16 cellular contexts compared by ENCODE assay signal in the genomic region with DNA sequence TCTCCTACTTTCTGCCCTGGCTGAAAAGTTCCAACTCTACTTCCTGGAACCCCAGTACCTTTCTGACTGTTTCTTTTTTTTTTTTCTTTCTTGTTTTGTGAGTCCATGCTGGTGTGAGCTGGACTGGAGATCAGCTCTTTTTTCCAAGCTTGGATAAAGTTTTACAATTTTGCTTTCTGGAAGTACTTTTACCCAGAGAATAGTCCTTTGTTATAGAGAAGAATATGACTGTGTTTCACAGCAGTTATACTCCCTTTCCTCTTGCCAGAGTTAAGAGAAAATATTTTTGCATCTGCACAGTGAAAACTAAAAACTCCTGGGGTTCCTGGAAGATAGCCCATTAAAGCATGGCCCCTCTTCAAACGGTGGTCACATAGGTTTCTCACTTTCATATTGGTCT.
DNase-seq lines count a peak whose midpoint lies in the region; ATAC-seq and TF ChIP-seq lines count a peak whose summit lies in the region.
"Had no signal": no experiment of that assay in that cellular context is flagged by ENCODE, and none has a peak within 500 bp of the region (broad histone marks: within the 10 kb centered on the region; RNA-seq: fewer than 3 reads in every experiment).

No MANE protein-coding gene starts in this region.

- TF ChIP-seq CTCF in GM23338 (conservative IDR thresholded peaks at IDR 0.05; ENCODE audit: low read depth in 2 of 2) (no peak), progenitor cell of endocrine pancreas (IDR thresholded peaks at IDR 0.05; ENCODE audit: unreplicated experiment) (no peak), tibial nerve (IDR thresholded peaks at IDR 0.05) (no peak)

- H3K4me1 Mint-ChIP-seq in GM23338 (peaks cover 20% of the 10 kb centered on the region), progenitor cell of endocrine pancreas (ENCODE audit: low read depth) (peaks cover 19% of the 10 kb centered on the region)
- H3K4me1 Mint-ChIP-seq: CD4-positive, CD25-positive, alpha-beta regulatory T cell had no signal

- H3K4me1 ChIP-seq in GM23338 (ENCODE audit: insufficient read depth), result no peaks in the 10 kb centered on the region
- peaks cover 0 to 13% (median 0%) of the 10 kb centered on the region in 4 donors for H3K4me1 ChIP-seq in tibial nerve
- H3K4me1 ChIP-seq: A549 had no signal

- H3K9me3 ChIP-seq in tibial nerve, result no peaks in the 10 kb centered on the region
- H3K9me3 ChIP-seq: A549 had no signal

- ATAC-seq in GM23338, result no peak
- no peak for ATAC-seq in HG03159 (IDR thresholded peaks at IDR 0.05; ENCODE audit: unreplicated experiment)
- no peak for ATAC-seq in GM21825 (IDR thresholded peaks at IDR 0.05; ENCODE audit: unreplicated experiment)
- ATAC-seq: A549 had no signal

- H3K36me3 ChIP-seq in GM23338 (ENCODE audit: insufficient read depth) (no peaks in the 10 kb centered on the region), tibial nerve (no peaks in the 10 kb centered on the region)

- DNase-seq in GM23338 (ENCODE audit: low spot score) (no peak), midbrain (lab: John Stamatoyannopoulos, UW) (peak; percentile 8), progenitor cell of endocrine pancreas (ENCODE audit: low spot score, unreplicated experiment) (no peak), middle frontal gyrus (ENCODE audit: extremely low spot score, low spot score) (no peak), tibial nerve (ENCODE audit: low spot score in 2 of 2) (no peak)
- DNase-seq: Calu3; CD4-positive, CD25-positive, alpha-beta regulatory T cell; H7; Karpas-422; NCI-H1930; NCI-H2171 treated with DMSO at 0.1 percent for 48 hours; SHP77 treated with DMSO at 0.1 percent for 48 hours had no signal

- H3K79me2 ChIP-seq in GM23338 (replicated peaks; ENCODE audit: insufficient read depth), result no peaks in the 10 kb centered on the region

- H3K9me3 Mint-ChIP-seq in GM23338, result peaks cover 20% of the 10 kb centered on the region
- H3K9me3 Mint-ChIP-seq in progenitor cell of endocrine pancreas (ENCODE audit: low read depth), result peaks cover 7% of the 10 kb centered on the region

- WGBS in tibial nerve, 2 donors, result 4 to 20% methylated on average over 1 of the region's 1 CpG

- TF ChIP-seq POLR2A in tibial nerve (IDR thresholded peaks at IDR 0.05), result no peak

- H3K36me3 Mint-ChIP-seq in GM23338 (ENCODE audit: low read depth) (peaks cover 29% of the 10 kb centered on the region), progenitor cell of endocrine pancreas (ENCODE audit: insufficient read depth) (no peaks in the 10 kb centered on the region)
- H3K36me3 Mint-ChIP-seq: CD4-positive, CD25-positive, alpha-beta regulatory T cell had no signal

- 0 out of 2 replicates have a peak, but pooled peaks cover 4% of the 10 kb centered on the region for H3K9me2 ChIP-seq in GM23338 (ENCODE audit: insufficient read depth)

- peaks cover 9% of the 10 kb centered on the region for H3K27me3 Mint-ChIP-seq in GM23338 (ENCODE audit: insufficient read depth, low read depth, poor library complexity)
- H3K27me3 Mint-ChIP-seq in progenitor cell of endocrine pancreas, result no peaks in the 10 kb centered on the region
- H3K27me3 Mint-ChIP-seq: CD4-positive, CD25-positive, alpha-beta regulatory T cell had no signal

- no peak overlapping the region for H3K4me3 ChIP-seq in GM23338
- H3K4me3 ChIP-seq in tibial nerve, result no peak overlapping the region
- H3K4me3 ChIP-seq: A549 had no signal

- H3K27me3 ChIP-seq in GM23338 (ENCODE audit: insufficient read depth) (no peaks in the 10 kb centered on the region), tibial nerve (no peaks in the 10 kb centered on the region)

- TF ChIP-seq EP300 in tibial nerve (IDR thresholded peaks at IDR 0.05), result no peak

- H3K27ac ChIP-seq in GM23338 (ENCODE audit: low read depth) (no peak overlapping the region), cingulate gyrus (ENCODE audit: low read depth, low read length) (peak overlapping the region; percentile 3), tibial nerve (no peak overlapping the region)
- H3K27ac ChIP-seq: A549 had no signal

- no peaks in the 10 kb centered on the region for H4K20me1 ChIP-seq in GM23338 (replicated peaks; ENCODE audit: insufficient read depth)

- H3K27ac Mint-ChIP-seq in GM23338 (peak overlapping the region; percentile 86), progenitor cell of endocrine pancreas (peak overlapping the region; percentile 30)
- H3K27ac Mint-ChIP-seq: CD4-positive, CD25-positive, alpha-beta regulatory T cell had no signal

- H3K4me2 ChIP-seq in GM23338, result no peak overlapping the region
- H3K4me2 ChIP-seq: A549 had no signal

- H2AFZ ChIP-seq in GM23338, result peak overlapping the region; percentile 82; the same call in 1 of the 2 replicates

- no peaks in the 10 kb centered on the region for H3F3A ChIP-seq in GM23338 (replicated peaks; ENCODE audit: low read depth)

- H3K4me3 Mint-ChIP-seq in GM23338 (no peak overlapping the region), progenitor cell of endocrine pancreas (ENCODE audit: low read depth) (no peak overlapping the region)
- H3K4me3 Mint-ChIP-seq: CD4-positive, CD25-positive, alpha-beta regulatory T cell had no signal

TF ChIP-seq in GM23338, 12 proteins besides CTCF, POLR2A, EP300 and RAD21 (continues in another document):
- TF ChIP-seq ETS1 (IDR thresholded peaks at IDR 0.05) (no peak), ZNF331 (CRISPR knock-in tag; IDR thresholded peaks at IDR 0.05; ENCODE audit: low read depth) (no peak), CREB1 (CRISPR knock-in tag; IDR thresholded peaks at IDR 0.05; ENCODE audit: low read depth) (no peak), NANOG (IDR thresholded peaks at IDR 0.05; ENCODE audit: borderline replicate concordance) (no peak), REST (IDR thresholded peaks at IDR 0.05; ENCODE audit: unreplicated experiment) (no peak), EZH2 (IDR thresholded peaks at IDR 0.05; ENCODE audit: low read depth, unreplicated experiment) (no peak), JUNB (IDR thresholded peaks at IDR 0.05; ENCODE audit: unreplicated experiment) (no peak), STAT1 (IDR thresholded peaks at IDR 0.05; ENCODE audit: unreplicated experiment) (no peak), EZH2phosphoT487 (IDR thresholded peaks at IDR 0.05; ENCODE audit: unreplicated experiment) (no peak)
